Comparison of ENCODE assay signal across 10 cellular contexts in genomic region chr5:141958773-141959172, GRCh38. TPM values are rescaled to one million over a fixed set of nuclear protein-coding genes. Genes with fewer than 3 reads are reported as not detected.
A peak's percentile ranks its signal among the peaks of the same experiment; 100 is the strongest.
DNase-seq lines count a peak whose midpoint lies in the region; ATAC-seq and TF ChIP-seq lines count a peak whose summit lies in the region.
"Had no signal": no experiment of that assay in that cellular context is flagged by ENCODE, and none has a peak within 500 bp of the region (broad histone marks: within the 10 kb centered on the region; RNA-seq: fewer than 3 reads in every experiment).

No MANE protein-coding gene starts in this region.

- in situ Hi-C loops in IMR-90 (cut with MboI; ENCODE audit: low sequenced_read_pairs), result loop anchor here (5.0 kb wide), 2 partner anchors 81 to 266 kb away; partner anchors contain the start of gene PCDH1

- H3K9me3 ChIP-seq in BLaER1, result no peaks in the 10 kb centered on the region
- no peaks in the 10 kb centered on the region for H3K9me3 ChIP-seq in IMR-90 (ENCODE audit: control insufficient read depth, insufficient read depth, low read length)
- H3K9me3 ChIP-seq: SJSA1 had no signal

- peak overlapping the region; percentile 80 for H3K4me3 Mint-ChIP-seq in activated naive CD8-positive, alpha-beta T cell treated with anti-CD3 and anti-CD28 coated beads for 36 hours

- H3K27me3 ChIP-seq in BLaER1 (no peaks in the 10 kb centered on the region), IMR-90 (ENCODE audit: control insufficient read depth, insufficient read depth, low read length) (peaks cover 11% of the 10 kb centered on the region), mesendoderm (ENCODE audit: insufficient read depth, low read length, poor library complexity) (no peaks in the 10 kb centered on the region)
- H3K27me3 ChIP-seq: SJSA1 had no signal

- no peak for TF ChIP-seq RAD21 in IMR-90 (IDR thresholded peaks at IDR 0.05; ENCODE audit: low read length)

- H2AK5ac ChIP-seq in IMR-90 (ENCODE audit: low read depth, low read length) (no peak overlapping the region), mesendoderm (ENCODE audit: low read length) (no peak overlapping the region)

- peaks cover 3% of the 10 kb centered on the region for H3K36me3 Mint-ChIP-seq in activated naive CD8-positive, alpha-beta T cell treated with anti-CD3 and anti-CD28 coated beads for 36 hours

- peak overlapping the region; percentile 79 for H3K27ac Mint-ChIP-seq in activated naive CD8-positive, alpha-beta T cell treated with anti-CD3 and anti-CD28 coated beads for 36 hours

- peaks cover 37% of the 10 kb centered on the region for H3K4me1 Mint-ChIP-seq in activated naive CD8-positive, alpha-beta T cell treated with anti-CD3 and anti-CD28 coated beads for 36 hours

- intact Hi-C loops in IMR-90 (cut with micrococcal nuclease) (no loop called here), left colon (cut with DNase I, micrococcal nuclease) (no loop called here)

- H3K9me1 ChIP-seq in IMR-90 (ENCODE audit: insufficient read depth, low read length), result no peaks in the 10 kb centered on the region

- peak overlapping the region; percentile 25; the same call in 1 of the 2 replicates for H3K23ac ChIP-seq in IMR-90 (ENCODE audit: low read depth, low read length)
- H3K23ac ChIP-seq in mesendoderm (ENCODE audit: low read length), result no peak overlapping the region

- peak overlapping the region; percentile 86 for H3K4me2 ChIP-seq in BLaER1
- H3K4me2 ChIP-seq in IMR-90 (ENCODE audit: low read depth, low read length), result no peak overlapping the region
- no peak overlapping the region for H3K4me2 ChIP-seq in mesendoderm (ENCODE audit: low read length)

- H3K9ac ChIP-seq in BLaER1, result no peak overlapping the region
- H3K9ac ChIP-seq in IMR-90 (ENCODE audit: low read depth, low read length), result no peak overlapping the region
- H3K9ac ChIP-seq in mesendoderm (ENCODE audit: low read length), result no peak overlapping the region

- H3K4me3 ChIP-seq in BLaER1 (peak overlapping the region; percentile 29; the same call in 1 of the 2 replicates), IMR-90 (ENCODE audit: insufficient read depth, low read depth, low read length) (no peak overlapping the region), mesendoderm (ENCODE audit: low read length) (no peak overlapping the region)
- H3K4me3 ChIP-seq: SJSA1 had no signal

- H3K9me3 Mint-ChIP-seq in activated naive CD8-positive, alpha-beta T cell treated with anti-CD3 and anti-CD28 coated beads for 36 hours, result no peaks in the 10 kb centered on the region

- H3K27ac ChIP-seq in BLaER1 (peak overlapping the region; percentile 75), IMR-90 (ENCODE audit: insufficient read depth, low read length) (no peak overlapping the region), mesendoderm (ENCODE audit: low read depth, low read length) (no peak overlapping the region)
- H3K27ac ChIP-seq: SJSA1 had no signal

- BruUV-seq in IMR-90 (replicated peaks; lab: Mats Ljungman, UMichigan), result no TSS peak

- H4K20me1 ChIP-seq in BLaER1 (no peaks in the 10 kb centered on the region), IMR-90 (ENCODE audit: insufficient read depth, low read length) (no peaks in the 10 kb centered on the region; the same call in 1 of the 2 replicates)

- H4K8ac ChIP-seq in IMR-90 (ENCODE audit: low read depth in 2 of 2, low read length in 2 of 2) (no peak overlapping the region), mesendoderm (ENCODE audit: low read depth, low read length) (no peak overlapping the region)

- ATAC-seq in IMR-90 (ENCODE audit: low read depth) (no peak), left colon (peak; percentile 27), GM21619 (IDR thresholded peaks at IDR 0.05; ENCODE audit: unreplicated experiment) (no peak)

- no peak for TF ChIP-seq CTCF in IMR-90 (conservative IDR thresholded peaks at IDR 0.05; ENCODE audit: low read depth, low read length)

- no peak overlapping the region for H3K18ac ChIP-seq in IMR-90 (ENCODE audit: low read depth, low read length)
- no peak overlapping the region for H3K18ac ChIP-seq in mesendoderm (ENCODE audit: low read length)

- H3K36me3 ChIP-seq in BLaER1 (no peaks in the 10 kb centered on the region), IMR-90 (ENCODE audit: control insufficient read depth, insufficient read depth, low read length) (no peaks in the 10 kb centered on the region), mesendoderm (ENCODE audit: control insufficient read depth, insufficient read depth, low read length) (no peaks in the 10 kb centered on the region)
- H3K36me3 ChIP-seq: SJSA1 had no signal

- H2BK15ac ChIP-seq in IMR-90 (ENCODE audit: low read depth, low read length) (no peak overlapping the region), mesendoderm (replicated peaks; ENCODE audit: low read depth) (no peak overlapping the region)

- 90% methylated on average over 2 of the region's 6 CpGs; no CpG with 5 or more reads in 1 of the 2 experiments for WGBS in IMR-90 (ENCODE audit: extremely low coverage in 2 of 2, insufficient read length in 1 of 2), 2 experiments
- WGBS in mesendoderm (ENCODE audit: extremely low coverage, insufficient coverage, low lambda C conversion rate), result no CpG with 5 or more reads among the region's 6 CpGs

- H3K79me2 ChIP-seq in mesendoderm (ENCODE audit: control insufficient read depth, insufficient read depth, low read length), result no peaks in the 10 kb centered on the region

- peaks cover 60% of the 10 kb centered on the region for H3K4me1 ChIP-seq in BLaER1
- H3K4me1 ChIP-seq in IMR-90 (ENCODE audit: control insufficient read depth, insufficient read depth, low read length), result no peaks in the 10 kb centered on the region
- H3K4me1 ChIP-seq in mesendoderm (ENCODE audit: control insufficient read depth, low read depth, low read length), result no peaks in the 10 kb centered on the region

- CTCF ChIA-PET in IMR-90 (lab: Yijun Ruan, JAX), result interaction anchor here (0.7 to 3.3 kb wide), 5 partner anchors 11 to 294 kb away, joined by 3 to 28 read pairs (median 3); partner anchors contain the start of genes DELE1 and RNF14

- no peak overlapping the region for H3K14ac ChIP-seq in IMR-90 (replicated peaks; ENCODE audit: low read depth, low read length)

- H2BK20ac ChIP-seq in IMR-90 (ENCODE audit: low read depth, low read length), result no peak overlapping the region

- TF ChIP-seq POLR2A in IMR-90 (IDR thresholded peaks at IDR 0.05; ENCODE audit: low read depth, low read length), result no peak

- H2AK9ac ChIP-seq in IMR-90 (replicated peaks; ENCODE audit: low read depth, low read length, poor library complexity), result no peak overlapping the region

- DNase-seq in IMR-90 (peak; percentile 13), left colon (no peak), mesendoderm (no peak), NCI-H2227 treated with DMSO at 0.1 percent for 48 hours (lab: John Stamatoyannopoulos, UW) (no peak), NCI-H524 (lab: John Stamatoyannopoulos, UW) (no peak)
- DNase-seq in activated naive CD8-positive, alpha-beta T cell treated with anti-CD3 and anti-CD28 coated beads for 36 hours, result no peak

- H4K5ac ChIP-seq in IMR-90 (ENCODE audit: low read depth, low read length), result no peak overlapping the region
- H4K5ac ChIP-seq in mesendoderm (ENCODE audit: low read length), result no peak overlapping the region

- H3K4ac ChIP-seq in IMR-90 (ENCODE audit: low read depth, low read length), result no peak overlapping the region
- no peak overlapping the region for H3K4ac ChIP-seq in mesendoderm (ENCODE audit: low read depth, low read length)

- H2BK5ac ChIP-seq in IMR-90 (ENCODE audit: low read depth, low read length, poor library complexity, severe bottlenecking) (no peak overlapping the region), mesendoderm (ENCODE audit: low read length) (no peak overlapping the region)

- dilution Hi-C loops in IMR-90 (cut with HindIII; ENCODE audit: low sequenced_read_pairs, unreplicated experiment), result no loop called here

- no peaks in the 10 kb centered on the region for H3K27me3 Mint-ChIP-seq in activated naive CD8-positive, alpha-beta T cell treated with anti-CD3 and anti-CD28 coated beads for 36 hours

- H3K56ac ChIP-seq in IMR-90 (ENCODE audit: extremely low read depth, insufficient read depth, low read length) (no peak overlapping the region), mesendoderm (ENCODE audit: low read length) (no peak overlapping the region)

- no peak overlapping the region for H2AFZ ChIP-seq in IMR-90 (replicated peaks; ENCODE audit: low read length, poor library complexity)

- H2BK120ac ChIP-seq in IMR-90 (ENCODE audit: low read depth, low read length) (no peak overlapping the region), mesendoderm (ENCODE audit: low read depth, low read length) (no peak overlapping the region)

- no peak overlapping the region for H4K91ac ChIP-seq in IMR-90 (ENCODE audit: insufficient read depth, low read depth, low read length)

- no peaks in the 10 kb centered on the region for H3K79me1 ChIP-seq in IMR-90 (ENCODE audit: low read depth in 1 of 2, low read length in 2 of 2)
- no peaks in the 10 kb centered on the region for H3K79me1 ChIP-seq in mesendoderm (ENCODE audit: low read length)

- POLR2A ChIA-PET in IMR-90 (lab: Charles Lee; ENCODE audit: unreplicated experiment), result no interaction called here

RNA-seq across cellular contexts. Expression of gene PCDH12, which starts 0.8 kb away (rescaled TPM):
- total RNA-seq in IMR-90 (2012; rRNA removed) (under 0.01 and 0.18 TPM in 2 replicates), left colon (1 to 10 TPM in 1 of 2 donors, under 1 TPM in 1; 0.95 to 2.1 TPM)
- polyA plus RNA-seq in IMR-90 (2012; rRNA removed), result 0.01 and 0.02 TPM in 2 replicates
- 0.01 TPM in 1 of 2 replicates, not detected in the other for polyA plus RNA-seq in IMR-90 (2012; cell fraction: cytosol; rRNA removed)
- polyA plus RNA-seq in IMR-90 (2012; cell fraction: nucleus; rRNA removed; ENCODE audit: low replicate concordance), result 0.02 TPM in 1 of 2 replicates, not detected in the other
- 1 to 10 TPM; 1.3 to 1.5 TPM for total RNA-seq in activated naive CD8-positive, alpha-beta T cell treated with anti-CD3 and anti-CD28 coated beads for 36 hours
- polyA plus RNA-seq in mesendoderm (2013, experiment 1 of 2), result 0.06 TPM
- polyA plus RNA-seq in mesendoderm (2013, experiment 2 of 2), result 0.07 TPM
- total RNA-seq: kidney epithelial cell, SJSA1 had no signal

RNA-seq across cellular contexts. Expression of gene RNF14, which starts 10.1 kb away (rescaled TPM):
- total RNA-seq in IMR-90 (2012; rRNA removed) (78.6 and 106 TPM in 2 replicates), left colon (10 to 100 TPM; 69.3 to 72.0 TPM)
- 27.0 and 36.1 TPM in 2 replicates for polyA plus RNA-seq in IMR-90 (2012; rRNA removed)
- 11.7 and 16.9 TPM in 2 replicates for polyA plus RNA-seq in IMR-90 (2012; cell fraction: cytosol; rRNA removed)
- polyA plus RNA-seq in IMR-90 (2012; cell fraction: nucleus; rRNA removed; ENCODE audit: low replicate concordance), result 5.1 and 20.8 TPM in 2 replicates
- 10 to 100 TPM; 44.9 to 45.4 TPM for total RNA-seq in activated naive CD8-positive, alpha-beta T cell treated with anti-CD3 and anti-CD28 coated beads for 36 hours
- polyA plus RNA-seq in mesendoderm (2013, experiment 1 of 2), result 17.6 TPM
- 18.8 TPM for polyA plus RNA-seq in mesendoderm (2013, experiment 2 of 2)

RNA-seq across cellular contexts. Expression of gene DELE1, which starts 35.1 kb away (rescaled TPM):
- 26.1 and 28.0 TPM in 2 replicates for total RNA-seq in IMR-90 (2012; rRNA removed)
- polyA plus RNA-seq in IMR-90 (2012; rRNA removed), result 66.1 and 73.3 TPM in 2 replicates
- 39.9 and 41.3 TPM in 2 replicates for polyA plus RNA-seq in IMR-90 (2012; cell fraction: cytosol; rRNA removed)
- polyA plus RNA-seq in IMR-90 (2012; cell fraction: nucleus; rRNA removed; ENCODE audit: low replicate concordance), result 169 and 191 TPM in 2 replicates
- 10 to 100 TPM; 46.4 to 51.6 TPM for total RNA-seq in activated naive CD8-positive, alpha-beta T cell treated with anti-CD3 and anti-CD28 coated beads for 36 hours
- 10 to 100 TPM; 77.8 to 99.1 TPM for total RNA-seq in left colon
- polyA plus RNA-seq in mesendoderm (2013, experiment 1 of 2), result 29.3 TPM
- 30.5 TPM for polyA plus RNA-seq in mesendoderm (2013, experiment 2 of 2)

RNA-seq across cellular contexts. Expression of gene GNPDA1, which starts 54.1 kb away (rescaled TPM):
- total RNA-seq in IMR-90 (2012; rRNA removed) (50.5 and 60.6 TPM in 2 replicates), left colon (10 to 100 TPM; 15.0 to 16.6 TPM)
- polyA plus RNA-seq in IMR-90 (2012; rRNA removed), result 19.6 and 23.1 TPM in 2 replicates
- 11.2 and 22.3 TPM in 2 replicates for polyA plus RNA-seq in IMR-90 (2012; cell fraction: cytosol; rRNA removed)
- polyA plus RNA-seq in IMR-90 (2012; cell fraction: nucleus; rRNA removed; ENCODE audit: low replicate concordance), result 17.9 and 21.4 TPM in 2 replicates
- 100 to 1,000 TPM; 140 to 148 TPM for total RNA-seq in activated naive CD8-positive, alpha-beta T cell treated with anti-CD3 and anti-CD28 coated beads for 36 hours
- 61.7 TPM for polyA plus RNA-seq in mesendoderm (2013, experiment 1 of 2)
- polyA plus RNA-seq in mesendoderm (2013, experiment 2 of 2), result 60.5 TPM
